8 cellular contexts compared by ENCODE assay signal in the genomic region with DNA sequence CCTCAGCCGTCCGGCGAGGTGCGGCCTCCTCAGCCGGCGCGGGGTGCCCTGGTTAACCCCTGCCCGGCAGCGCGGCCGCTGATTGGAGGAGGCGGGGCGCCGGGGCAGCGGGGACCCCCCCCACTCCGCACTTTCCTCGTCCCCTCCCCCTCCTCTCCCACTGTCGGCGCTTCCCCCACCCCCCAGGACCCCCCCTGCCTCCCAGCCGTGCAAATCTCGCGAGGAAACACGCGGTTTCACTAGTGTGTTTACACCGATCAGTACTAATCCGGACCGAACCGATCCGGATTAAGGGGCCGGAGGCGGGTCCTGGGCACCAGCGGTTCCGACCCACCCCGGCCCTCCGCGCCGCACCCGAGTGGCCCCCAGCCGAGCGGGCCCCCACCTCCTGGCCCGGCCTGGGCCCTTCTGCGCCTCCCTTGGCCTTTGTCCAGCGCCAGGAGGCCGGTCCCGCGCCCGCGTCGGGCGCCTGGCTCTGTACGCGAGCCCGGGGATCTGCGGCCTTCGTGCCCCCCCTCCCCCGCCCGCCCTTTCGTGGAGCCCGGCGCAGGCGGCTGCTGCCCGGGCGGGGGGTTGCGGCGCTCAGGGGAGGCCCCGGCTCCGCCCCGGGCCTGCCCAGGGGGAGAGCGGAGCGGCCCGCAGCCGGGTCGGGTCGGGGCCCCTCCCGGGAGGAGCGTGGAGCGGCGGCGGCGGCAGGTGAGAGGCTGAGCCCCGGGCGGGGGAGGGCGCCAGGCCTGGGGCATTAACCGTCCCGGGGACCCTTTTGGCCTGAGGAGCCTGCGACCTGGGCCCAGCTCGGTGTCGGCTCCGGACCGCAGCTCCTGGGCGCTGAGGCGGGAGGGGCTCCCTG. TPM values are rescaled to one million over a fixed set of nuclear protein-coding genes. Genes with fewer than 3 reads are reported as not detected.
DNase-seq lines count a peak whose midpoint lies in the region; ATAC-seq and TF ChIP-seq lines count a peak whose summit lies in the region.
"Not testable (repeated sequence)": the region's sequence is repeated elsewhere in the genome, so short reads cannot be mapped to it uniquely, and the experiment has no call there.

No MANE protein-coding gene starts in this region.

- DNase-seq in C1 segment of cervical spinal cord (lab: John Stamatoyannopoulos, UW) (peak in 13 of 14 donors; percentile 42 to 92 (median 84)), NCI-H748 treated with DMSO at 0.1 percent for 48 hours (lab: John Stamatoyannopoulos, UW) (peak; percentile 37), dorsolateral prefrontal cortex (peak; percentile 54 to 89 (median 72)), lower leg skin (ENCODE audit: low spot score in 2 of 2) (peak; percentile 72 to 95)
- DNase-seq in activated CD4-positive, alpha-beta memory T cell treated with anti-CD3 and anti-CD28 coated beads for 36 hours: peak; percentile 86
- peak; percentile 70 for DNase-seq in stimulated activated CD4-positive, alpha-beta T cell treated with anti-CD3 and anti-CD28 coated beads, Interleukin-4, amount 100 ng/mL, for 24 hours

- H3K4me1 Mint-ChIP-seq in activated CD4-positive, alpha-beta memory T cell treated with anti-CD3 and anti-CD28 coated beads for 36 hours (ENCODE audit: low read depth): peaks cover 28% of the 10 kb centered on the region

- not testable (repeated sequence) for H3K9me3 Mint-ChIP-seq in activated CD4-positive, alpha-beta memory T cell treated with anti-CD3 and anti-CD28 coated beads for 36 hours

- ATAC-seq in GM19455 (IDR thresholded peaks at IDR 0.05; ENCODE audit: unreplicated experiment) (peak; percentile 70), HG03571 (IDR thresholded peaks at IDR 0.05; ENCODE audit: unreplicated experiment) (peak; percentile 68)

- peak overlapping the region; percentile 50 for H3K4me3 Mint-ChIP-seq in activated CD4-positive, alpha-beta memory T cell treated with anti-CD3 and anti-CD28 coated beads for 36 hours

- intact Hi-C loops in activated CD4-positive, alpha-beta memory T cell treated with anti-CD3 and anti-CD28 coated beads for 36 hours (cut with micrococcal nuclease): loop anchor here (2.0 kb wide), 1 partner anchor 55 kb away; the partner anchor contains the start of gene METTL2B
- intact Hi-C loops in dorsolateral prefrontal cortex (cut with DNase I): loop anchor here (10.0 kb wide), 3 partner anchors 57 to 343 kb away; partner anchors contain the start of genes HILPDA (in 1 of the 2) and METTL2B (in 1 of the 2)
- intact Hi-C loops in lower leg skin (cut with DNase I; ENCODE audit: low total_unique reads): not testable (repeated sequence)

- CTCF ChIA-PET in activated CD4-positive, alpha-beta memory T cell treated with anti-CD3 and anti-CD28 coated beads for 36 hours (lab: Charles Lee): not testable (repeated sequence)

- not testable (repeated sequence) for H3K27ac Mint-ChIP-seq in activated CD4-positive, alpha-beta memory T cell treated with anti-CD3 and anti-CD28 coated beads for 36 hours

- H3K27me3 ChIP-seq in dorsolateral prefrontal cortex: not testable (repeated sequence)

- peak overlapping the region; percentile 48 to 86 (median 74) for H3K4me3 ChIP-seq in dorsolateral prefrontal cortex
- H3K4me3 ChIP-seq in lower leg skin (ENCODE audit: low read depth, poor library complexity, severe bottlenecking): peak overlapping the region; percentile 83

- WGBS in lower leg skin, 2 donors: 0 to 3% methylated on average over 2 to 34 of the region's 92 CpGs

- not testable (repeated sequence) for TF ChIP-seq POLR2A in lower leg skin (IDR thresholded peaks at IDR 0.05)

- POLR2A ChIA-PET in activated CD4-positive, alpha-beta memory T cell treated with anti-CD3 and anti-CD28 coated beads for 36 hours (lab: Charles Lee): not testable (repeated sequence)

- not testable (repeated sequence) for H3K27me3 Mint-ChIP-seq in activated CD4-positive, alpha-beta memory T cell treated with anti-CD3 and anti-CD28 coated beads for 36 hours

- H3K36me3 Mint-ChIP-seq in activated CD4-positive, alpha-beta memory T cell treated with anti-CD3 and anti-CD28 coated beads for 36 hours: peaks cover 22% of the 10 kb centered on the region

- peak overlapping the region; percentile 61 to 99 (median 95) for H3K27ac ChIP-seq in dorsolateral prefrontal cortex

- TF ChIP-seq CTCF in dorsolateral prefrontal cortex (IDR thresholded peaks at IDR 0.05 in 54 of 56, conservative IDR thresholded peaks at IDR 0.05 in 2 of 56; ENCODE audit: low read depth in 1 of 56, partially characterized antibody in 56 of 56): peak in 2 of 56 donors; percentile 11 to 28
- TF ChIP-seq CTCF in lower leg skin (IDR thresholded peaks at IDR 0.05): not testable (repeated sequence)

RNA-seq across cellular contexts. Expression of gene METTL2B, which starts 54.8 kb away (rescaled TPM):
- 10 to 100 TPM; 42.2 to 42.8 TPM for total RNA-seq in activated CD4-positive, alpha-beta memory T cell treated with anti-CD3 and anti-CD28 coated beads for 36 hours
- total RNA-seq in dorsolateral prefrontal cortex: 10 to 100 TPM; 19.8 to 45.2 (median 29.5) TPM
- 10 to 100 TPM; 18.2 to 25.1 (median 19.8) TPM for total RNA-seq in lower leg skin

Comparison
In these comparisons a context has a peak if more than half of its experiments do, and no peak if none do; other contexts are left out.
1. Peak in every context shown above with its lines: DNase-seq, ATAC-seq, H3K4me3 ChIP-seq and H3K27ac ChIP-seq.